In the genomic region with DNA sequence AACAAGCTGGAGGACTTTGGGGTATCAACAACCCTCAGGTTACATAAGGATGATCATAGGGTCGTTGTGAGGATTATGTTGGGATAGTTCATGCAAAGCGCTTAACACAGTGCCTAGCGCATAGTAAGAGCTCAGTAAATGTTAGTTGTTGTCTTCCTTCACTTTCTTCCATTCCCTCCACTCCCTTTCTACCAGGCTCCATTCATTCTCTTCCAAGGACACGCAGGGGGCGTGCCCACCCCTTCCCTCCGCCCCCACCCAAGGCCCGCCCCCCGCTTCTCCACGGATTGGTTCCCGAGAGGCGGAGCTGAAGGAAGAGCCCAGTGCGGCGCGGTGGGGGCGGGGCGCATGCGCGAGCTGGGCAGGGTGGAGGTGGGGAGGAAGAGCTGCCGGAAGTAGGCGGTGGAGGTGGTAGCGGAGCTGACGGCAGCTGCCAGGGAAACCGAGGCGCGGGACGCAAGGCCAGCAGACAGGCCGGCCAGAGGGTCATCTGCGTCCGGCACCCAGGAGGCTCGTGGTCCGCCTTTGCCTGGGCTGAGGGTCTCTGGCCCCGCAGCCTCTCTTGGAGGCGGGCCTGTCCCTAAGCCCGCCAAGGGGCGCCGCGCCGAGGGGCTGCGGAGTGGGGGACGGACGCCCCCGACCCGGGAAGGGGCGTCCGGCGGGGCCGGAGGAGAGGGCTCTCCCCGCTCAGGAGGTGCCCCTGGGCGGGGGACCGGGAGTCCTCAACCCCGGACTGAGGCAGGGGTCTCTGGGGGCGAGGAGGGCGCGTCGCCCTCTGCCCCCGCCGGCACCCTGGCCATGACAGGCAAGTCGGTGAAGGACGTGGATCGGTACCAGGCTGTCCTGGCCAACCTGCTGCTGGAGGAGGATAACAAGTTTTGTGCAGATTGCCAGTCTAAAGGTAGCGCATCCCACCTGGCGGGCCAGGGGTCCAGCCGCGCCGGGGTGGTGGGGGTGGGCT, we compare ENCODE assay signal across 8 cellular contexts. TPM values are rescaled to one million over a fixed set of nuclear protein-coding genes. Genes with fewer than 3 reads are reported as not detected.
A peak's percentile ranks its signal among the peaks of the same experiment; 100 is the strongest.
DNase-seq lines count a peak whose midpoint lies in the region; ATAC-seq and TF ChIP-seq lines count a peak whose summit lies in the region.

A gene (plus strand): TSS at position 405 of the 961 bp plus-strand sequence. CDS start 394 bp downstream, at position 799.

- peak within 1 kb of the TSS; percentile 96 to 99 for H3K27ac Mint-ChIP-seq in natural killer cell treated with Interleukin-12 subunit alpha and Interleukin-12 subunit beta and Interleukin-15 and Interleukin-18, amount 100 ng/mL, for 72 hours

- ATAC-seq in natural killer cell treated with Interleukin-12 subunit alpha and Interleukin-12 subunit beta and Interleukin-15 and Interleukin-18, amount 100 ng/mL, for 72 hours: peak; percentile 97 to 98
- peak; percentile 89 for ATAC-seq in stimulated activated naive CD8-positive, alpha-beta T cell treated with anti-CD3 and anti-CD28 coated beads, Interleukin-15, Interleukin-2, amounts not matched to agents 100 U/mL and 50 U/mL, for 24 hours

- peak within 1 kb of the TSS; percentile 95 for H3K4me3 Mint-ChIP-seq in natural killer cell treated with Interleukin-12 subunit alpha and Interleukin-12 subunit beta and Interleukin-15 and Interleukin-18, amount 100 ng/mL, for 72 hours

- no peaks in the 10 kb centered on the region for H3K9me3 Mint-ChIP-seq in natural killer cell treated with Interleukin-12 subunit alpha and Interleukin-12 subunit beta and Interleukin-15 and Interleukin-18, amount 100 ng/mL, for 72 hours

- DNase-seq in EL (peak; percentile 97), H7 (peak; percentile 99), MG63 (peak; percentile 95), SHP77 (lab: John Stamatoyannopoulos, UW) (peak; percentile 93), fibroblast of pulmonary artery (ENCODE audit: low read depth) (peak; percentile 96)
- DNase-seq in activated effector memory CD4-positive, alpha-beta T cell treated with Interleukin-2 at 50 U/mL for 16 hours: peak; percentile 91
- DNase-seq in natural killer cell treated with Interleukin-12 subunit alpha and Interleukin-12 subunit beta and Interleukin-15 and Interleukin-18, amount 100 ng/mL, for 72 hours (ENCODE audit: low spot score): peak; percentile 97
- peak; percentile 98 for DNase-seq in stimulated activated naive CD8-positive, alpha-beta T cell treated with anti-CD3 and anti-CD28 coated beads, Interleukin-15, Interleukin-2, amounts not matched to agents 100 U/mL and 50 U/mL, for 24 hours

- H3K4me3 ChIP-seq in H7 (ENCODE audit: insufficient read depth, low read depth, low read length): peak within 1 kb of the TSS; percentile 89
- H3K4me3 ChIP-seq in MG63: peak within 1 kb of the TSS; percentile 82
- H3K4me3 ChIP-seq in fibroblast of pulmonary artery (replicated peaks; ENCODE audit: low read depth, low read length): peak within 1 kb of the TSS; percentile 86

- H3K27me3 ChIP-seq in H7 (ENCODE audit: control insufficient read depth, insufficient read depth, low read length) (peaks cover 4% of the 10 kb centered on the region; the same call in 1 of the 2 replicates), MG63 (no peaks in the 10 kb centered on the region)

- peaks cover 41 to 49% of the 10 kb centered on the region in 2 donors for H3K4me1 Mint-ChIP-seq in natural killer cell treated with Interleukin-12 subunit alpha and Interleukin-12 subunit beta and Interleukin-15 and Interleukin-18, amount 100 ng/mL, for 72 hours (ENCODE audit: low read depth in 2 of 2)

- no peaks in the 10 kb centered on the region for H3K36me3 ChIP-seq in H7 (replicated peaks; ENCODE audit: control insufficient read depth, insufficient read depth, low read length)
- peaks cover 27% of the 10 kb centered on the region for H3K36me3 ChIP-seq in MG63

- no peaks in the 10 kb centered on the region for H3K9me3 ChIP-seq in MG63

- no peak for TF ChIP-seq CTCF in fibroblast of pulmonary artery (IDR thresholded peaks at IDR 0.05; ENCODE audit: low read length, missing control alignments)

- peaks cover 18% of the 10 kb centered on the region for H3K36me3 Mint-ChIP-seq in natural killer cell treated with Interleukin-12 subunit alpha and Interleukin-12 subunit beta and Interleukin-15 and Interleukin-18, amount 100 ng/mL, for 72 hours

- H3K27me3 Mint-ChIP-seq in natural killer cell treated with Interleukin-12 subunit alpha and Interleukin-12 subunit beta and Interleukin-15 and Interleukin-18, amount 100 ng/mL, for 72 hours: no peaks in the 10 kb centered on the region

RNA-seq across cellular contexts. Expression of the gene that starts here (rescaled TPM):
- total RNA-seq in H7 (2014; rRNA removed; shearing (Covaris generic)): 9.5 and 12.4 TPM in 2 replicates
- total RNA-seq in MG63 (2014; rRNA removed; shearing (Covaris generic); ENCODE audit: low replicate concordance): 95.8 and 98.2 TPM in 2 replicates
- 100 to 1,000 TPM; 132 to 158 TPM for total RNA-seq in natural killer cell treated with Interleukin-12 subunit alpha and Interleukin-12 subunit beta and Interleukin-15 and Interleukin-18, amount 100 ng/mL, for 72 hours

Comparison
In these comparisons a context has a peak if more than half of its experiments do, and no peak if none do; other contexts are left out.
1. Peak in every context shown above with its lines: DNase-seq, ATAC-seq and H3K4me3 ChIP-seq.